1 cellular context compared by ENCODE assay signal in the genomic region with DNA sequence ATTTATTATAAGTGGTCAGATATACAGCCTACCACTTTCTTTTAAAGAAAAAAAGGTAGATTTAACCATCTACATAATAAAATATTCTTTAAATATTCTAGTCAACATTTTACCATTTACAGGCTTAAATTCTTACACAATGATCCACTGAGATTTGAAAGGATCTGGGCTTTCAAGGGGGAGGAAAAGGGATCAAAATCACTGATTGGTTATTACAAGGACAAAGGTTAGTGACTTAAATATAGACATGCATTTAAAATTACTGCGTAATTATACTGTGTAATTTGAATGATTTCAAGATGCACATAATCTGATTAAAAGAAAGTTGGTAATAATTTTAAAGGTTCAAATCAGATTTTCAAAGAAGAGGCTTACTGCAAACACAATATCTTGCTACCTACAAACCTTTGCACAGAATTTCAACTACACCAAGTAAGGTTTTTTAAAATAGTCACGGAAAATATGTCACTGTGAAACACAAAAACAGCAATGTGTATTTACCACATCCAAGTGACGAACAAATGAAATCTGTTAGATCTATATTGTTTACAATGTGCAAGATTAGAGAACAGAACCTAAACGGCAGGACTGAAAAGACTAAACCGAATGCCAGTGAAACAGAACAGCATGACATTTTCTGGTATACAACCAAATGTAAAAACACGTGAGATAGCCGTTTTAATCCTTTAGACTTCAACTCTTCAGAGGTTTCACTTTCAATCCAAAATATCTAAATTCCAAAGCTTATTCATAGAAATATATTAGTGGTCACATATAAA.
TF ChIP-seq lines count a peak whose summit lies in the region.

No MANE protein-coding gene starts in this region.

TF ChIP-seq in SK-N-SH, 30 proteins besides CTCF, POLR2A, EP300 and RAD21 (continued from another document):
- TF ChIP-seq, protein P1, sequence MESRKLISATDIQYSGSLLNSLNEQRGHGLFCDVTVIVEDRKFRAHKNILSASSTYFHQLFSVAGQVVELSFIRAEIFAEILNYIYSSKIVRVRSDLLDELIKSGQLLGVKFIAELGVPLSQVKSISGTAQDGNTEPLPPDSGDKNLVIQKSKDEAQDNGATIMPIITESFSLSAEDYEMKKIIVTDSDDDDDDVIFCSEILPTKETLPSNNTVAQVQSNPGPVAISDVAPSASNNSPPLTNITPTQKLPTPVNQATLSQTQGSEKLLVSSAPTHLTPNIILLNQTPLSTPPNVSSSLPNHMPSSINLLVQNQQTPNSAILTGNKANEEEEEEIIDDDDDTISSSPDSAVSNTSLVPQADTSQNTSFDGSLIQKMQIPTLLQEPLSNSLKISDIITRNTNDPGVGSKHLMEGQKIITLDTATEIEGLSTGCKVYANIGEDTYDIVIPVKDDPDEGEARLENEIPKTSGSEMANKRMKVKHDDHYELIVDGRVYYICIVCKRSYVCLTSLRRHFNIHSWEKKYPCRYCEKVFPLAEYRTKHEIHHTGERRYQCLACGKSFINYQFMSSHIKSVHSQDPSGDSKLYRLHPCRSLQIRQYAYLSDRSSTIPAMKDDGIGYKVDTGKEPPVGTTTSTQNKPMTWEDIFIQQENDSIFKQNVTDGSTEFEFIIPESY (IDR thresholded peaks at IDR 0.05; ENCODE audit: borderline replicate concordance, low read depth) = no peak
- TF ChIP-seq, protein P2, sequence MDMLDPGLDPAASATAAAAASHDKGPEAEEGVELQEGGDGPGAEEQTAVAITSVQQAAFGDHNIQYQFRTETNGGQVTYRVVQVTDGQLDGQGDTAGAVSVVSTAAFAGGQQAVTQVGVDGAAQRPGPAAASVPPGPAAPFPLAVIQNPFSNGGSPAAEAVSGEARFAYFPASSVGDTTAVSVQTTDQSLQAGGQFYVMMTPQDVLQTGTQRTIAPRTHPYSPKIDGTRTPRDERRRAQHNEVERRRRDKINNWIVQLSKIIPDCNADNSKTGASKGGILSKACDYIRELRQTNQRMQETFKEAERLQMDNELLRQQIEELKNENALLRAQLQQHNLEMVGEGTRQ (IDR thresholded peaks at IDR 0.05; ENCODE audit: borderline replicate concordance, low read depth, low read length) = no peak
- TF ChIP-seq RXRA (IDR thresholded peaks at IDR 0.05; ENCODE audit: borderline replicate concordance, low read depth) = no peak
- TF ChIP-seq RCOR1 (IDR thresholded peaks at IDR 0.05; ENCODE audit: low read length) = no peak
- TF ChIP-seq YY1 (IDR thresholded peaks at IDR 0.05; ENCODE audit: low read depth) = no peak
- TF ChIP-seq SIN3A (IDR thresholded peaks at IDR 0.05; ENCODE audit: borderline replicate concordance, low read depth, low read length) = no peak
- TF ChIP-seq, protein P3, sequence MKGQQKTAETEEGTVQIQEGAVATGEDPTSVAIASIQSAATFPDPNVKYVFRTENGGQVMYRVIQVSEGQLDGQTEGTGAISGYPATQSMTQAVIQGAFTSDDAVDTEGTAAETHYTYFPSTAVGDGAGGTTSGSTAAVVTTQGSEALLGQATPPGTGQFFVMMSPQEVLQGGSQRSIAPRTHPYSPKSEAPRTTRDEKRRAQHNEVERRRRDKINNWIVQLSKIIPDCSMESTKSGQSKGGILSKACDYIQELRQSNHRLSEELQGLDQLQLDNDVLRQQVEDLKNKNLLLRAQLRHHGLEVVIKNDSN (IDR thresholded peaks at IDR 0.05; ENCODE audit: borderline replicate concordance, low read depth) = no peak
- TF ChIP-seq GATA2 (CRISPR knock-in tag; IDR thresholded peaks at IDR 0.05) = no peak
- TF ChIP-seq FOXM1 (IDR thresholded peaks at IDR 0.05; ENCODE audit: low read depth) = no peak
- no peak for TF ChIP-seq POLR2AphosphoS5 (IDR thresholded peaks at IDR 0.05; ENCODE audit: low read depth, low read length)
